In genomic region chr2:168354499-168354898, GRCh38 we compare ENCODE assay signal across 15 cellular contexts.
DNase-seq lines count a peak whose midpoint lies in the region; ATAC-seq lines count a peak whose summit lies in the region.
"Had no signal": no experiment of that assay in that cellular context is flagged by ENCODE, and none has a peak within 500 bp of the region (broad histone marks: within the 10 kb centered on the region; RNA-seq: fewer than 3 reads in every experiment).

No MANE protein-coding gene starts in this region.

- DNase-seq in activated naive CD4-positive, alpha-beta T cell (lab: John Stamatoyannopoulos, UW) = no peak
- DNase-seq in NCI-H1436 treated with DMSO at 0.1 percent for 48 hours (lab: John Stamatoyannopoulos, UW) (peak; percentile 85), OCI-M1 (lab: John Stamatoyannopoulos, UW) (peak; percentile 24), SW 1271 (lab: John Stamatoyannopoulos, UW) (no peak), GF-D8 (lab: John Stamatoyannopoulos, UW) (no peak)
- DNase-seq: activated naive CD4-positive, alpha-beta T cell treated with Interleukin-2 at 50 U/mL for 16 hours; activated T-cell treated with anti-CD3 and anti-CD28 coated beads, Interleukin-2, amount 50 U/mL, for 24 hours; CD4-positive, CD25-positive, alpha-beta regulatory T cell; GM23248; kidney glomerular epithelial cell; upper lobe of right lung had no signal

- H3K27me3 Mint-ChIP-seq in activated naive CD4-positive, alpha-beta T cell treated with anti-CD3 and anti-CD28 coated beads, Interleukin-2, amount 50 U/mL, for 24 hours = no peaks in the 10 kb centered on the region
- H3K27me3 Mint-ChIP-seq: activated T-cell treated with anti-CD3 and anti-CD28 coated beads, Interleukin-2, amount 50 U/mL, for 24 hours had no signal

- no peak overlapping the region for H3K4me3 Mint-ChIP-seq in activated naive CD4-positive, alpha-beta T cell treated with anti-CD3 and anti-CD28 coated beads, Interleukin-2, amount 50 U/mL, for 24 hours
- H3K4me3 Mint-ChIP-seq: activated T-cell treated with anti-CD3 and anti-CD28 coated beads, Interleukin-2, amount 50 U/mL, for 24 hours; CD4-positive, CD25-positive, alpha-beta regulatory T cell had no signal

- ATAC-seq in GM18498 (IDR thresholded peaks at IDR 0.05; ENCODE audit: unreplicated experiment) = no peak
- no peak for ATAC-seq in HG02571 (IDR thresholded peaks at IDR 0.05; ENCODE audit: unreplicated experiment)
- ATAC-seq: Right ventricle myocardium inferior, upper lobe of right lung had no signal

- peak overlapping the region; percentile 42 for H3K27ac Mint-ChIP-seq in activated naive CD4-positive, alpha-beta T cell treated with anti-CD3 and anti-CD28 coated beads, Interleukin-2, amount 50 U/mL, for 24 hours
- H3K27ac Mint-ChIP-seq: activated T-cell treated with anti-CD3 and anti-CD28 coated beads, Interleukin-2, amount 50 U/mL, for 24 hours had no signal

- peaks cover 41% of the 10 kb centered on the region for H3K4me1 Mint-ChIP-seq in activated naive CD4-positive, alpha-beta T cell treated with anti-CD3 and anti-CD28 coated beads, Interleukin-2, amount 50 U/mL, for 24 hours

- H3K36me3 Mint-ChIP-seq in activated naive CD4-positive, alpha-beta T cell treated with anti-CD3 and anti-CD28 coated beads, Interleukin-2, amount 50 U/mL, for 24 hours = peaks cover 4% of the 10 kb centered on the region
- H3K36me3 Mint-ChIP-seq: CD4-positive, CD25-positive, alpha-beta regulatory T cell had no signal

- peaks cover 9% of the 10 kb centered on the region for H3K9me3 Mint-ChIP-seq in activated naive CD4-positive, alpha-beta T cell treated with anti-CD3 and anti-CD28 coated beads, Interleukin-2, amount 50 U/mL, for 24 hours

Comparison
In these comparisons a context has a peak if more than half of its experiments do, and no peak if none do; other contexts are left out.
1. DNase-seq: peak in NCI-H1436 treated with DMSO at 0.1 percent for 48 hours (single experiment) and OCI-M1 (single experiment); none in activated naive CD4-positive, alpha-beta T cell (0 of 4), SW 1271 (0 of 2) and GF-D8 (single experiment).